In the genomic region with DNA sequence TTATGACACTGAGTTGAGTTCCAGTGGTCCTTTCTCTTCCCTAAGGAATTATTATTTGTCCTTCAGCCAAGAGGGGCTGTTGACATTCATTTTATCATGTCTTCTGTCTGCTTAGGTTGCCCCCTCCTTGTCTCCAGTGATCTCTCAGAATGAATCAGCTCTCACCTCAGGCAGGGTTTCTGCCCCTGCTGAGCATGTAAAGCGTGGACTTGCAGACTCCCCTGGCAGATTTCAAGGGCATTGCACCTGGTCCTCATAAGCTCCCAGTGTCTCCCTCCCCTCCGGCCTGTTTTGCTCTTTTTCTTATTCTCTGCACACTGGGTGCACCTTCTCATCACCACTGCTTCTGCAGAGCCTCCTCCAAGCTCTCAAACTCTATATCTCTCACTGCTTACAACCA, we compare ENCODE assay signal across 15 cellular contexts.
"Had no signal": no experiment of that assay in that cellular context is flagged by ENCODE, and none has a peak within 500 bp of the region (broad histone marks: within the 10 kb centered on the region; RNA-seq: fewer than 3 reads in every experiment).

No MANE protein-coding gene starts in this region.

- H3K27ac ChIP-seq: cardiac muscle cell, hepatocyte, ovary, spleen had no signal

- H3K36me3 ChIP-seq: cardiac muscle cell, ovary, sigmoid colon, spleen had no signal

- H3K4me1 Mint-ChIP-seq: activated B cell treated with CpG ODN at 0.5 μM for 24 hours; stimulated activated naive CD8-positive, alpha-beta T cell treated with anti-CD3 and anti-CD28 coated beads, Interleukin-15, amount 100 ng/mL, for 72 hours; T-helper 17 cell had no signal

- H3K27ac Mint-ChIP-seq: activated B cell treated with CpG ODN at 0.5 μM for 24 hours; activated CD8-positive, alpha-beta T cell treated with anti-CD3 and anti-CD28 coated beads for 36 hours; T-helper 17 cell had no signal

- H3K4me3 ChIP-seq: cardiac muscle cell, hepatocyte, ovary, sigmoid colon, spleen had no signal

- H3K27me3 ChIP-seq: cardiac muscle cell, ovary, sigmoid colon had no signal

- H3K9me3 ChIP-seq: ovary, sigmoid colon, spleen had no signal

- ATAC-seq: activated CD8-positive, alpha-beta T cell treated with anti-CD3 and anti-CD28 coated beads for 36 hours; activated T-cell treated with anti-CD3 and anti-CD28 coated beads, Interleukin-2, amount 50 U/mL, for 4 hours; esophagus mucosa; stimulated activated naive CD8-positive, alpha-beta T cell treated with anti-CD3 and anti-CD28 coated beads, Interleukin-15, amount 100 ng/mL, for 72 hours; T-helper 17 cell had no signal

- H3K27me3 Mint-ChIP-seq: activated CD8-positive, alpha-beta T cell treated with anti-CD3 and anti-CD28 coated beads for 36 hours; T-helper 17 cell had no signal

- H3K9me3 Mint-ChIP-seq: activated B cell treated with CpG ODN at 0.5 μM for 24 hours; activated CD8-positive, alpha-beta T cell treated with anti-CD3 and anti-CD28 coated beads for 36 hours; activated T-cell treated with anti-CD3 and anti-CD28 coated beads, Interleukin-2, amount 50 U/mL, for 4 hours; stimulated activated naive CD8-positive, alpha-beta T cell treated with anti-CD3 and anti-CD28 coated beads, Interleukin-15, amount 100 ng/mL, for 72 hours had no signal

- H2AFZ ChIP-seq: hepatocyte had no signal

- H3K4me2 ChIP-seq: hepatocyte had no signal

- DNase-seq: activated B cell treated with CpG ODN at 0.5 μM for 24 hours; activated CD4-positive, alpha-beta T cell treated with anti-CD3 and anti-CD28 coated beads for 48 hours; activated CD8-positive, alpha-beta T cell treated with anti-CD3 and anti-CD28 coated beads for 36 hours; activated effector memory CD4-positive, alpha-beta T cell treated with Interleukin-2 at 50 U/mL for 16 hours; activated naive CD4-positive, alpha-beta T cell treated with anti-CD3 and anti-CD28 coated beads, Interleukin-2, amount 50 U/mL, for 16 hours; activated T-cell treated with anti-CD3 and anti-CD28 coated beads, Interleukin-2, amount 50 U/mL, for 4 hours; midbrain; ovary; sigmoid colon; spleen; stimulated activated naive CD8-positive, alpha-beta T cell treated with anti-CD3 and anti-CD28 coated beads, Interleukin-15, amount 100 ng/mL, for 72 hours; T-helper 17 cell had no signal

- H3K4me3 Mint-ChIP-seq: activated B cell treated with CpG ODN at 0.5 μM for 24 hours; activated CD8-positive, alpha-beta T cell treated with anti-CD3 and anti-CD28 coated beads for 36 hours; activated T-cell treated with anti-CD3 and anti-CD28 coated beads, Interleukin-2, amount 50 U/mL, for 4 hours; stimulated activated naive CD8-positive, alpha-beta T cell treated with anti-CD3 and anti-CD28 coated beads, Interleukin-15, amount 100 ng/mL, for 72 hours; T-helper 17 cell had no signal

- H3K79me2 ChIP-seq: hepatocyte had no signal
